In the genomic region with DNA sequence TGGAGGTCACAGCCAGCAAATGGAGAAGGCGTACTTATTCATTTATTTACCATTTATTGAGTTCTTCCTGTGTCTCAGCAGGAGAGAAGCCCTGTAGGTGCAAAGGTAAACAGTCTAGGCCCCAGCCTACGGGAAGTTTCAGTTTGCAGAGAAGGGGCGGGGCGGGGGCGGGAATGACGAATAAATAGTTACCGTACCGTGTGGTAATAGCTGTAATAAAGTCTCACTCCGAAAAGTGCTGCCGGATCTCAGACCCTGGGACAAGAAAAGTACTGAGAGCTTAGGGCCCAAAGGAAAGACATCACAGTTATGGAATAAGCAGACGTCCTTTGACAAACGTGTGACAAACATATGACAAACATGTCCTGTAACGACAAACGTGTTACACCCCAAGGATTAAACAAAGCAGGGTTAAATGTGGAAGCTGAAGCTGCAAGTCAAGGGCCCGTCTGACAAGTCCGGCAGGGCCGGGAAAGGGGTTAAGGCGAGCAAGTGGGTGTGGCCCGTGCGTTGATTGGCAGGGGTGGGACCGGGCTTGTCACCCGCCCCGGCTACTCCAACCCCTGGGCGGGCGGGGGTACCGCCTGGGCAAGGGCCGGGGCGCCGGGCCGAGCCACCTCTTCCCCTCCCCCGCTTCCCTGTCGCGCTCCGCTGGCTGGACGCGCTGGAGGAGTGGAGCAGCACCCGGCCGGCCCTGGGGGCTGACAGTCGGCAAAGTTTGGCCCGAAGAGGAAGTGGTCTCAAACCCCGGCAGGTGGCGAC, we compare ENCODE assay signal across 1 cellular context.
TF ChIP-seq lines count a peak whose summit lies in the region.

TSS of gene LRP10 (plus strand) at position 541 of the 762 bp plus-strand sequence. CDS start 564 bp downstream, outside the sequence.

TF ChIP-seq in HEK293, 187 proteins besides CTCF, POLR2A, EP300 and RAD21 (continued from another document and continues in another):
- TF ChIP-seq, protein P1, sequence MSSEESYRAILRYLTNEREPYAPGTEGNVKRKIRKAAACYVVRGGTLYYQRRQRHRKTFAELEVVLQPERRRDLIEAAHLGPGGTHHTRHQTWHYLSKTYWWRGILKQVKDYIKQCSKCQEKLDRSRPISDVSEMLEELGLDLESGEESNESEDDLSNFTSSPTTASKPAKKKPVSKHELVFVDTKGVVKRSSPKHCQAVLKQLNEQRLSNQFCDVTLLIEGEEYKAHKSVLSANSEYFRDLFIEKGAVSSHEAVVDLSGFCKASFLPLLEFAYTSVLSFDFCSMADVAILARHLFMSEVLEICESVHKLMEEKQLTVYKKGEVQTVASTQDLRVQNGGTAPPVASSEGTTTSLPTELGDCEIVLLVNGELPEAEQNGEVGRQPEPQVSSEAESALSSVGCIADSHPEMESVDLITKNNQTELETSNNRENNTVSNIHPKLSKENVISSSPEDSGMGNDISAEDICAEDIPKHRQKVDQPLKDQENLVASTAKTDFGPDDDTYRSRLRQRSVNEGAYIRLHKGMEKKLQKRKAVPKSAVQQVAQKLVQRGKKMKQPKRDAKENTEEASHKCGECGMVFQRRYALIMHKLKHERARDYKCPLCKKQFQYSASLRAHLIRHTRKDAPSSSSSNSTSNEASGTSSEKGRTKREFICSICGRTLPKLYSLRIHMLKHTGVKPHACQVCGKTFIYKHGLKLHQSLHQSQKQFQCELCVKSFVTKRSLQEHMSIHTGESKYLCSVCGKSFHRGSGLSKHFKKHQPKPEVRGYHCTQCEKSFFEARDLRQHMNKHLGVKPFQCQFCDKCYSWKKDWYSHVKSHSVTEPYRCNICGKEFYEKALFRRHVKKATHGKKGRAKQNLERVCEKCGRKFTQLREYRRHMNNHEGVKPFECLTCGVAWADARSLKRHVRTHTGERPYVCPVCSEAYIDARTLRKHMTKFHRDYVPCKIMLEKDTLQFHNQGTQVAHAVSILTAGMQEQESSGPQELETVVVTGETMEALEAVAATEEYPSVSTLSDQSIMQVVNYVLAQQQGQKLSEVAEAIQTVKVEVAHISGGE (tag by site-specific recombination; conservative IDR thresholded peaks at IDR 0.05; ENCODE audit: low read depth) = peak; percentile 51
- TF ChIP-seq ZNF791 (tag by site-specific recombination; IDR thresholded peaks at IDR 0.05) (no peak), GLI2 (tag by site-specific recombination; IDR thresholded peaks at IDR 0.05; ENCODE audit: borderline replicate concordance, low read depth) (no peak), ZNF571 (tag by site-specific recombination; IDR thresholded peaks at IDR 0.05) (no peak), ZSCAN30 (tag by site-specific recombination; IDR thresholded peaks at IDR 0.05) (no peak), ZNF830 (tag by site-specific recombination; IDR thresholded peaks at IDR 0.05; ENCODE audit: low read depth) (no peak), ATF2 (tag by site-specific recombination; IDR thresholded peaks at IDR 0.05; ENCODE audit: low read depth) (no peak), ZNF354C (tag by site-specific recombination; IDR thresholded peaks at IDR 0.05; ENCODE audit: borderline replicate concordance, low read depth) (no peak), SP3 (tag by site-specific recombination; IDR thresholded peaks at IDR 0.05) (peak; percentile 90), ZNF350 (tag by site-specific recombination; IDR thresholded peaks at IDR 0.05) (peak; percentile 95), ZNF24 (tag by site-specific recombination; IDR thresholded peaks at IDR 0.05) (no peak), IKZF3 (tag by site-specific recombination; IDR thresholded peaks at IDR 0.05) (no peak), PBX3 (CRISPR knock-in tag; IDR thresholded peaks at IDR 0.05) (no peak; the same call in 1 of the 2 replicates), ZNF701 (tag by site-specific recombination; IDR thresholded peaks at IDR 0.05) (no peak), YY1 (tag by site-specific recombination; IDR thresholded peaks at IDR 0.05) (no peak), ZNF37A (tag by site-specific recombination; IDR thresholded peaks at IDR 0.05) (no peak), KLF7 (tag by site-specific recombination; IDR thresholded peaks at IDR 0.05; ENCODE audit: borderline replicate concordance) (0 out of 2 replicates have a peak, but pooled peaks have one; percentile 19), ZNF121 (tag by site-specific recombination; IDR thresholded peaks at IDR 0.05) (no peak), ZNF645 (tag by site-specific recombination; IDR thresholded peaks at IDR 0.05) (no peak), ZNF747 (tag by site-specific recombination; IDR thresholded peaks at IDR 0.05) (no peak), KLF1 (tag by site-specific recombination; IDR thresholded peaks at IDR 0.05) (peak; percentile 85), ZNF274 (IDR thresholded peaks at IDR 0.05; ENCODE audit: low read length) (no peak), ZNF274 (tag by site-specific recombination; IDR thresholded peaks at IDR 0.05; ENCODE audit: borderline replicate concordance) (no peak), KLF9 (tag by site-specific recombination; IDR thresholded peaks at IDR 0.05; ENCODE audit: low read depth) (peak; percentile 87), ZNF561 (tag by site-specific recombination; IDR thresholded peaks at IDR 0.05; ENCODE audit: borderline replicate concordance) (peak; percentile 81; the same call in 1 of the 2 replicates), ZNF488 (tag by site-specific recombination; IDR thresholded peaks at IDR 0.05) (no peak), ZNF23 (tag by site-specific recombination; IDR thresholded peaks at IDR 0.05; ENCODE audit: borderline replicate concordance) (no peak), KLF10 (tag by site-specific recombination; IDR thresholded peaks at IDR 0.05) (peak; percentile 96), ZNF548 (tag by site-specific recombination; IDR thresholded peaks at IDR 0.05) (no peak), ZNF621 (tag by site-specific recombination; IDR thresholded peaks at IDR 0.05) (no peak), PRDM6 (tag by site-specific recombination; IDR thresholded peaks at IDR 0.05) (no peak), ZNF211 (tag by site-specific recombination; IDR thresholded peaks at IDR 0.05; ENCODE audit: low read depth) (no peak)
- TF ChIP-seq, protein P2, sequence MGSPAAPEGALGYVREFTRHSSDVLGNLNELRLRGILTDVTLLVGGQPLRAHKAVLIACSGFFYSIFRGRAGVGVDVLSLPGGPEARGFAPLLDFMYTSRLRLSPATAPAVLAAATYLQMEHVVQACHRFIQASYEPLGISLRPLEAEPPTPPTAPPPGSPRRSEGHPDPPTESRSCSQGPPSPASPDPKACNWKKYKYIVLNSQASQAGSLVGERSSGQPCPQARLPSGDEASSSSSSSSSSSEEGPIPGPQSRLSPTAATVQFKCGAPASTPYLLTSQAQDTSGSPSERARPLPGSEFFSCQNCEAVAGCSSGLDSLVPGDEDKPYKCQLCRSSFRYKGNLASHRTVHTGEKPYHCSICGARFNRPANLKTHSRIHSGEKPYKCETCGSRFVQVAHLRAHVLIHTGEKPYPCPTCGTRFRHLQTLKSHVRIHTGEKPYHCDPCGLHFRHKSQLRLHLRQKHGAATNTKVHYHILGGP (tag by site-specific recombination; IDR thresholded peaks at IDR 0.05) = no peak
- TF ChIP-seq, protein P3, sequence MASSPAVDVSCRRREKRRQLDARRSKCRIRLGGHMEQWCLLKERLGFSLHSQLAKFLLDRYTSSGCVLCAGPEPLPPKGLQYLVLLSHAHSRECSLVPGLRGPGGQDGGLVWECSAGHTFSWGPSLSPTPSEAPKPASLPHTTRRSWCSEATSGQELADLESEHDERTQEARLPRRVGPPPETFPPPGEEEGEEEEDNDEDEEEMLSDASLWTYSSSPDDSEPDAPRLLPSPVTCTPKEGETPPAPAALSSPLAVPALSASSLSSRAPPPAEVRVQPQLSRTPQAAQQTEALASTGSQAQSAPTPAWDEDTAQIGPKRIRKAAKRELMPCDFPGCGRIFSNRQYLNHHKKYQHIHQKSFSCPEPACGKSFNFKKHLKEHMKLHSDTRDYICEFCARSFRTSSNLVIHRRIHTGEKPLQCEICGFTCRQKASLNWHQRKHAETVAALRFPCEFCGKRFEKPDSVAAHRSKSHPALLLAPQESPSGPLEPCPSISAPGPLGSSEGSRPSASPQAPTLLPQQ (tag by site-specific recombination; IDR thresholded peaks at IDR 0.05) = peak; percentile 56; the same call in 1 of the 2 replicates
- TF ChIP-seq, protein P4, sequence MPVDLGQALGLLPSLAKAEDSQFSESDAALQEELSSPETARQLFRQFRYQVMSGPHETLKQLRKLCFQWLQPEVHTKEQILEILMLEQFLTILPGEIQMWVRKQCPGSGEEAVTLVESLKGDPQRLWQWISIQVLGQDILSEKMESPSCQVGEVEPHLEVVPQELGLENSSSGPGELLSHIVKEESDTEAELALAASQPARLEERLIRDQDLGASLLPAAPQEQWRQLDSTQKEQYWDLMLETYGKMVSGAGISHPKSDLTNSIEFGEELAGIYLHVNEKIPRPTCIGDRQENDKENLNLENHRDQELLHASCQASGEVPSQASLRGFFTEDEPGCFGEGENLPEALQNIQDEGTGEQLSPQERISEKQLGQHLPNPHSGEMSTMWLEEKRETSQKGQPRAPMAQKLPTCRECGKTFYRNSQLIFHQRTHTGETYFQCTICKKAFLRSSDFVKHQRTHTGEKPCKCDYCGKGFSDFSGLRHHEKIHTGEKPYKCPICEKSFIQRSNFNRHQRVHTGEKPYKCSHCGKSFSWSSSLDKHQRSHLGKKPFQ (tag by site-specific recombination; IDR thresholded peaks at IDR 0.05) = no peak
- TF ChIP-seq, protein P5, sequence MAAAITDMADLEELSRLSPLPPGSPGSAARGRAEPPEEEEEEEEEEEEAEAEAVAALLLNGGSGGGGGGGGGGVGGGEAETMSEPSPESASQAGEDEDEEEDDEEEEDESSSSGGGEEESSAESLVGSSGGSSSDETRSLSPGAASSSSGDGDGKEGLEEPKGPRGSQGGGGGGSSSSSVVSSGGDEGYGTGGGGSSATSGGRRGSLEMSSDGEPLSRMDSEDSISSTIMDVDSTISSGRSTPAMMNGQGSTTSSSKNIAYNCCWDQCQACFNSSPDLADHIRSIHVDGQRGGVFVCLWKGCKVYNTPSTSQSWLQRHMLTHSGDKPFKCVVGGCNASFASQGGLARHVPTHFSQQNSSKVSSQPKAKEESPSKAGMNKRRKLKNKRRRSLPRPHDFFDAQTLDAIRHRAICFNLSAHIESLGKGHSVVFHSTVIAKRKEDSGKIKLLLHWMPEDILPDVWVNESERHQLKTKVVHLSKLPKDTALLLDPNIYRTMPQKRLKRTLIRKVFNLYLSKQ (tag by site-specific recombination; IDR thresholded peaks at IDR 0.05; ENCODE audit: borderline replicate concordance) = no peak
- TF ChIP-seq, protein P6, sequence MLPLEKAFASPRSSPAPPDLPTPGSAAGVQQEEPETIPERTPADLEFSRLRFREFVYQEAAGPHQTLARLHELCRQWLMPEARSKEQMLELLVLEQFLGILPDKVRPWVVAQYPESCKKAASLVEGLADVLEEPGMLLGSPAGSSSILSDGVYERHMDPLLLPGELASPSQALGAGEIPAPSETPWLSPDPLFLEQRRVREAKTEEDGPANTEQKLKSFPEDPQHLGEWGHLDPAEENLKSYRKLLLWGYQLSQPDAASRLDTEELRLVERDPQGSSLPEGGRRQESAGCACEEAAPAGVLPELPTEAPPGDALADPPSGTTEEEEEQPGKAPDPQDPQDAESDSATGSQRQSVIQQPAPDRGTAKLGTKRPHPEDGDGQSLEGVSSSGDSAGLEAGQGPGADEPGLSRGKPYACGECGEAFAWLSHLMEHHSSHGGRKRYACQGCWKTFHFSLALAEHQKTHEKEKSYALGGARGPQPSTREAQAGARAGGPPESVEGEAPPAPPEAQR (tag by site-specific recombination; IDR thresholded peaks at IDR 0.05) = no peak
